ENCODE assay signal across 21 cellular contexts in the genomic region with DNA sequence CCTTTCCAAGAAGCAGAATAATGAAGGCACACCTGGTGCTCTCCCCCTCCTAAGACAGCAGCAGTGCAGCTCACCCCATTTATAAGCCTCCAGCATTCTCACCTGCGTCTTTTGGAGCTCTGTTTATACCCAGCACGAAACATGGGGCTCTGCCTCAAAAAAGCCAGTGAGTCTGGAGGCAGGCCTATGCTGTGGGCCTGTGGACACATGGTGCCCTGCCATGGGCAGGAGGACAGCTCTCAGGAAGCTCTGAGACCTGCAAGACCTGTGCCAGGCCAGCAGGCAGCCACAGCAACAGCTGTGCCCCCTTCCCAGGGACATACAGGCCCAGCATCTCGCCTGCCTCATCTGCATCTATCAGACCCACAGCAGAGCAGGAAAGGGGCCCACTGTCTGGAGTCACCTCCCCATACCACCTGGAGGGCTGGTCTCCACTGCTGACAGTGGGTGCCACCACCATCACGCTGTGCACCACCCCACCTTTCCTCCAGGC.
DNase-seq lines count a peak whose midpoint lies in the region; ATAC-seq, FAIRE-seq and TF ChIP-seq lines count a peak whose summit lies in the region.
"Had no signal": no experiment of that assay in that cellular context is flagged by ENCODE, and none has a peak within 500 bp of the region (broad histone marks: within the 10 kb centered on the region; RNA-seq: fewer than 3 reads in every experiment).

No MANE protein-coding gene starts in this region.

- H3K9ac ChIP-seq in HepG2 (ENCODE audit: insufficient read depth, low read depth, low read length): no peak overlapping the region
- H3K9ac ChIP-seq: BLaER1 had no signal

- no peak overlapping the region for H2AFZ ChIP-seq in HepG2 (ENCODE audit: low read length)

- H3K4me3 ChIP-seq in HepG2 (replicated peaks in 1 of 3; ENCODE audit: insufficient read depth in 1 of 3, low read depth in 2 of 3, low read length in 3 of 3) (no peak overlapping the region), stomach (no peak overlapping the region)
- H3K4me3 ChIP-seq: BLaER1, body of pancreas, left lung, mucosa of descending colon had no signal

- H4K20me1 ChIP-seq in HepG2 (ENCODE audit: insufficient read depth, low read length): no peaks in the 10 kb centered on the region

- intact Hi-C loops in activated naive CD4-positive, alpha-beta T cell treated with anti-CD3 and anti-CD28 coated beads for 36 hours (cut with micrococcal nuclease): no loop called here
- intact Hi-C loops in HepG2 (cut with micrococcal nuclease; ENCODE audit: unreplicated experiment) (no loop called here), stomach (cut with DNase I; ENCODE audit: low total_unique reads) (no loop called here)

- peaks cover 11% of the 10 kb centered on the region for H3K36me3 Mint-ChIP-seq in activated naive CD4-positive, alpha-beta T cell treated with anti-CD3 and anti-CD28 coated beads for 36 hours (ENCODE audit: low read depth)
- H3K36me3 Mint-ChIP-seq in activated CD8-positive, alpha-beta memory T cell treated with anti-CD3 and anti-CD28 coated beads, Interleukin-2, amount 10 ng/mL, durations not matched to agents 7 days and 5 days: peaks cover 14% of the 10 kb centered on the region

- POLR2A ChIA-PET in HepG2 (lab: Yijun Ruan, JAX): no interaction called here

- H3K4me3 Mint-ChIP-seq in activated naive CD4-positive, alpha-beta T cell treated with anti-CD3 and anti-CD28 coated beads for 36 hours: no peak overlapping the region
- no peak overlapping the region for H3K4me3 Mint-ChIP-seq in activated CD8-positive, alpha-beta memory T cell treated with anti-CD3 and anti-CD28 coated beads, Interleukin-2, amount 10 ng/mL, durations not matched to agents 7 days and 5 days
- H3K4me3 Mint-ChIP-seq: activated naive CD4-positive, alpha-beta T cell treated with anti-CD3 and anti-CD28 coated beads, Interleukin-2, amount 50 U/mL, for 24 hours had no signal

- WGBS in HepG2 (ENCODE audit: low lambda C conversion rate): 97% methylated on average over 3 of the region's 4 CpGs
- 56 to 83% (median 66%) methylated on average over 4 of the region's 4 CpGs for WGBS in stomach, 5 donors

- TF ChIP-seq POLR2A in HepG2 (IDR thresholded peaks at IDR 0.05; ENCODE audit: insufficient read depth in 1 of 2, low read depth in 2 of 2, low read length in 2 of 2) (no peak), stomach (IDR thresholded peaks at IDR 0.05) (no peak)

- no peaks in the 10 kb centered on the region for H3K27me3 Mint-ChIP-seq in activated naive CD4-positive, alpha-beta T cell treated with anti-CD3 and anti-CD28 coated beads for 36 hours (ENCODE audit: low read depth)
- H3K27me3 Mint-ChIP-seq in activated CD8-positive, alpha-beta memory T cell treated with anti-CD3 and anti-CD28 coated beads, Interleukin-2, amount 10 ng/mL, durations not matched to agents 7 days and 5 days: no peaks in the 10 kb centered on the region
- H3K27me3 Mint-ChIP-seq: activated naive CD4-positive, alpha-beta T cell treated with anti-CD3 and anti-CD28 coated beads, Interleukin-2, amount 50 U/mL, for 24 hours had no signal

- H3K27ac ChIP-seq in HepG2 (ENCODE audit: extremely low read length, insufficient read depth, low read length): no peak overlapping the region
- H3K27ac ChIP-seq in stomach: peak overlapping the region in 1 of 5 donors; percentile 26
- H3K27ac ChIP-seq: BLaER1, left lung had no signal

- H3K27me3 ChIP-seq in HepG2 (ENCODE audit: control insufficient read depth in 1 of 2, insufficient read depth in 2 of 2, low read length in 2 of 2): no peaks in the 10 kb centered on the region
- H3K27me3 ChIP-seq in stomach: no peaks in the 10 kb centered on the region
- H3K27me3 ChIP-seq: BLaER1, body of pancreas, left lung had no signal

- no peaks in the 10 kb centered on the region for H3K9me3 ChIP-seq in HepG2 (ENCODE audit: low read length)
- no peaks in the 10 kb centered on the region for H3K9me3 ChIP-seq in stomach
- H3K9me3 ChIP-seq: BLaER1, body of pancreas, left lung, mucosa of descending colon had no signal

- CTCF ChIA-PET in activated naive CD4-positive, alpha-beta T cell treated with anti-CD3 and anti-CD28 coated beads for 36 hours (lab: Charles Lee): no interaction called here
- CTCF ChIA-PET in activated CD8-positive, alpha-beta memory T cell treated with anti-CD3 and anti-CD28 coated beads, Interleukin-2, amount 10 ng/mL, durations not matched to agents 7 days and 5 days (lab: Charles Lee): no interaction called here
- CTCF ChIA-PET in HepG2 (lab: Yijun Ruan, JAX; ENCODE audit: low intra/inter-chr PET ratio, low total read pairs): no interaction called here

- BruUV-seq in HepG2 (replicated peaks; lab: Mats Ljungman, UMichigan): no TSS peak

- peaks cover 28 to 79% of the 10 kb centered on the region in 2 experiments; a peak in 4 of 5 replicates for H3K36me3 ChIP-seq in HepG2 (replicated peaks in 1 of 2; ENCODE audit: control insufficient read depth in 1 of 2, insufficient read depth in 2 of 2, low read length in 2 of 2)
- peaks cover 55 to 100% (median 99%) of the 10 kb centered on the region in 4 donors for H3K36me3 ChIP-seq in stomach

- no peak for TF ChIP-seq EP300 in HepG2 (IDR thresholded peaks at IDR 0.05; ENCODE audit: low read depth in 2 of 2, low read length in 2 of 2)
- no peak for TF ChIP-seq EP300 in HepG2 (CRISPR knock-in tag; IDR thresholded peaks at IDR 0.05; ENCODE audit: borderline replicate concordance)
- TF ChIP-seq EP300 in stomach (IDR thresholded peaks at IDR 0.05): no peak

- H3K4me1 ChIP-seq in HepG2 (ENCODE audit: insufficient read depth, low read length) (peaks cover 10% of the 10 kb centered on the region; the same call in 1 of the 2 replicates), stomach (peaks cover 0 to 45% (median 35%) of the 10 kb centered on the region in 4 donors)
- H3K4me1 ChIP-seq: BLaER1, left lung had no signal

- H3K9me3 Mint-ChIP-seq in activated naive CD4-positive, alpha-beta T cell treated with anti-CD3 and anti-CD28 coated beads for 36 hours: no peaks in the 10 kb centered on the region
- H3K9me3 Mint-ChIP-seq in activated CD8-positive, alpha-beta memory T cell treated with anti-CD3 and anti-CD28 coated beads, Interleukin-2, amount 10 ng/mL, durations not matched to agents 7 days and 5 days (ENCODE audit: low read depth): no peaks in the 10 kb centered on the region
- H3K9me3 Mint-ChIP-seq: activated naive CD4-positive, alpha-beta T cell treated with anti-CD3 and anti-CD28 coated beads, Interleukin-2, amount 50 U/mL, for 24 hours had no signal

- peaks cover 1% of the 10 kb centered on the region for H3K4me1 Mint-ChIP-seq in activated naive CD4-positive, alpha-beta T cell treated with anti-CD3 and anti-CD28 coated beads for 36 hours (ENCODE audit: low read depth)
- no peaks in the 10 kb centered on the region for H3K4me1 Mint-ChIP-seq in activated CD8-positive, alpha-beta memory T cell treated with anti-CD3 and anti-CD28 coated beads, Interleukin-2, amount 10 ng/mL, durations not matched to agents 7 days and 5 days
- H3K4me1 Mint-ChIP-seq: activated naive CD4-positive, alpha-beta T cell treated with anti-CD3 and anti-CD28 coated beads, Interleukin-2, amount 50 U/mL, for 24 hours had no signal

- no peak for TF ChIP-seq CTCF in HepG2 (CRISPR knock-in tag; IDR thresholded peaks at IDR 0.05)
- no peak for TF ChIP-seq CTCF in stomach (IDR thresholded peaks at IDR 0.05)

- no peak for TF ChIP-seq RAD21 in HepG2 (CRISPR knock-in tag; IDR thresholded peaks at IDR 0.05)

- H3K27ac Mint-ChIP-seq in activated naive CD4-positive, alpha-beta T cell treated with anti-CD3 and anti-CD28 coated beads for 36 hours: peak overlapping the region; percentile 36
- no peak overlapping the region for H3K27ac Mint-ChIP-seq in activated CD8-positive, alpha-beta memory T cell treated with anti-CD3 and anti-CD28 coated beads, Interleukin-2, amount 10 ng/mL, durations not matched to agents 7 days and 5 days

- no peak for ATAC-seq in activated CD8-positive, alpha-beta memory T cell treated with anti-CD3 and anti-CD28 coated beads, Interleukin-2, amount 10 ng/mL, durations not matched to agents 7 days and 5 days
- no peak for ATAC-seq in HepG2
- no peak for ATAC-seq in GM19397 (IDR thresholded peaks at IDR 0.05; ENCODE audit: unreplicated experiment)
- ATAC-seq: left lung, mucosa of descending colon had no signal

- FAIRE-seq in HepG2 (lab: Jason Lieb, UNC): no peak
- FAIRE-seq: colon, D721Med, GM18507, TTC549 had no signal

- no peak overlapping the region for H3K4me2 ChIP-seq in HepG2 (ENCODE audit: low read depth, low read length)
- H3K4me2 ChIP-seq: BLaER1 had no signal

- no peaks in the 10 kb centered on the region for H3K79me2 ChIP-seq in HepG2 (ENCODE audit: insufficient read depth, low read length)

- DNase-seq in activated naive CD4-positive, alpha-beta T cell treated with anti-CD3 and anti-CD28 coated beads for 36 hours: no peak
- no peak for DNase-seq in activated naive CD4-positive, alpha-beta T cell treated with anti-CD3 and anti-CD28 coated beads, Interleukin-2, amount 50 U/mL, for 16 hours
- peak; percentile 28 for DNase-seq in activated CD8-positive, alpha-beta memory T cell treated with anti-CD3 and anti-CD28 coated beads, Interleukin-2, amount 10 ng/mL, durations not matched to agents 7 days and 5 days
- DNase-seq in HepG2 (ENCODE audit: low spot score) (no peak), stomach (peak; percentile 17), NCI-H1694 (lab: John Stamatoyannopoulos, UW) (no peak), NCI-H446 (lab: John Stamatoyannopoulos, UW) (no peak)
- DNase-seq: activated CD4-positive, alpha-beta T cell treated with anti-CD3 and anti-CD28 coated beads for 4 hours; glutamatergic neuron; left lung; mucosa of descending colon; NCI-H1105 treated with DMSO at 0.1 percent for 48 hours; NCI-H526 had no signal

- in situ Hi-C loops in HepG2 (cut with HindIII; ENCODE audit: extremely low pct_ligation_motif_present, low pct_unique_long_range_greater_than_20kb): no loop called here

TF ChIP-seq in HepG2, 621 proteins besides CTCF, POLR2A, EP300 and RAD21:
- no peak for TF ChIP-seq ZNF678 (CRISPR knock-in tag; IDR thresholded peaks at IDR 0.05)
- no peak for TF ChIP-seq CBFB (CRISPR knock-in tag; IDR thresholded peaks at IDR 0.05)
- peak; percentile 15 for TF ChIP-seq AGO2 (optimal IDR thresholded peaks at IDR 0.05; ENCODE audit: low read depth, low read length)

Comparison
In these comparisons a context has a peak if more than half of its experiments do, and no peak if none do; other contexts are left out.
1. DNase-seq: peak in activated CD8-positive, alpha-beta memory T cell treated with anti-CD3 and anti-CD28 coated beads, Interleukin-2, amount 10 ng/mL, durations not matched to agents 7 days and 5 days (single experiment) and stomach (single experiment); none in activated naive CD4-positive, alpha-beta T cell treated with anti-CD3 and anti-CD28 coated beads for 36 hours (single experiment), activated naive CD4-positive, alpha-beta T cell treated with anti-CD3 and anti-CD28 coated beads, Interleukin-2, amount 50 U/mL, for 16 hours (single experiment), HepG2 (single experiment), NCI-H1694 (single experiment) and NCI-H446 (0 of 2).